Comparison of ENCODE assay signal across 24 cellular contexts in the genomic region with DNA sequence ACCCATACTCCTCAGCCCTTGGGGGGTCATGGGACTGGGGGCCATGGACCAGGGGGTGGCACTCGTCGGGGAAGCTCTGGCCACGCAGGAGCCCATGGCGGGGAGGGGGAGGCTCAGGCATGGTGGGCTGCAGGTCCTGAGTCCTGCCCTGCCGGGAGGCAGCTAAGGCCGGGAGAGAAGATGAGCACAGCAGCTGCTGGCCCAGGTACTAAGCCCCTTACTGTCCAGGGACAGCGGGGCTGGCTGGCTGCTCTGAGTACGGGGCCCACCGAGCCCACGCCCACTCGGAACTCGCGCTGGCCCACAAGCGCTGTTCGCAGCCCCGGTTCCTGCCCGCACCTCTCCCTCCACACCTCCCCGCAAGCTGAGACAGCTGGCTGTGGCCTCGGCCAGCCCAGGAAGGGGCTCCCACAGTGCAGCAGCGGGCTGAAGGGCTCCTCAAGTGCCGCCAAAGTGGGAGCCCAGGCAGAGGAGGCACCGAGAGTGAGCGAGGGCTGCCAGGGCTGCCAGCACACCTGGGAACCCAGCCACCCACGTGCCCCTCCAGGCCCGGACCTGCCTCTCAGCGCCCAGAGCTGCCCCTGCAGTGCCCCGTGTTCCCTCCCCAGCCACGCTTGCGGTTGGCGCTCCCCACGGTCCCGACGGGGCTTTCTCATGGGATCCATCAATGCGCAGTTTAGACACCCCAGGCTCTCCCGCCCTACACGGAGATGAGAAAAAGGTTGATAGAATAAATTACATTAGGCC. TPM values are rescaled to one million over a fixed set of nuclear protein-coding genes. Genes with fewer than 3 reads are reported as not detected.
A peak's percentile ranks its signal among the peaks of the same experiment; 100 is the strongest.
DNase-seq lines count a peak whose midpoint lies in the region; ATAC-seq, FAIRE-seq and TF ChIP-seq lines count a peak whose summit lies in the region.
"Had no signal": no experiment of that assay in that cellular context is flagged by ENCODE, and none has a peak within 500 bp of the region (broad histone marks: within the 10 kb centered on the region; RNA-seq: fewer than 3 reads in every experiment).

No MANE protein-coding gene starts in this region.

- H2BK12ac ChIP-seq in H1 (ENCODE audit: low read depth, low read length) (no peak overlapping the region), neuronal stem cell (ENCODE audit: low read length) (no peak overlapping the region)

- H3K36me3 ChIP-seq in H1 (ENCODE audit: control insufficient read depth in 2 of 4, insufficient read depth in 4 of 4, low read length in 3 of 4), result no peaks in the 10 kb centered on the region
- H3K36me3 ChIP-seq in neuronal stem cell (replicated peaks in 1 of 2; ENCODE audit: control insufficient read depth in 2 of 2, insufficient read depth in 2 of 2, low read length in 2 of 2), result no peaks in the 10 kb centered on the region
- no peaks in the 10 kb centered on the region for H3K36me3 ChIP-seq in testis (ENCODE audit: low read depth, missing control alignments)
- H3K36me3 ChIP-seq: BE2C, BLaER1 had no signal

- H3K4me1 ChIP-seq in H1 (replicated peaks in 1 of 4; ENCODE audit: control insufficient read depth in 3 of 4, insufficient read depth in 4 of 4, low read length in 3 of 4) (no peaks in the 10 kb centered on the region; a peak in 1 of 7 replicates), neuronal stem cell (ENCODE audit: control insufficient read depth in 2 of 2, insufficient read depth in 1 of 2, low read depth in 1 of 2, low read length in 2 of 2) (no peaks in the 10 kb centered on the region), testis (peaks cover 7% of the 10 kb centered on the region)
- H3K4me1 ChIP-seq: BE2C, BLaER1 had no signal

- no peak overlapping the region for H2BK15ac ChIP-seq in H1 (ENCODE audit: low read length)
- no peak overlapping the region for H2BK15ac ChIP-seq in neuronal stem cell (ENCODE audit: low read length)

- CTCF ChIA-PET in H1 (lab: Charles Lee; ENCODE audit: partially characterized antibody), result interaction anchor here (0.8 to 8.6 kb wide), 4 partner anchors 10 to 390 kb away, joined by 3 to 72 read pairs (median 3); no protein-coding TSS in a partner anchor

- H3K23ac ChIP-seq in H1 (ENCODE audit: insufficient read length) (no peak overlapping the region), neuronal stem cell (ENCODE audit: low read depth, low read length, poor library complexity) (no peak overlapping the region)

- peaks cover 3% of the 10 kb centered on the region for H3K36me3 Mint-ChIP-seq in activated T-helper 1 cell treated with anti-CD3 and anti-CD28 coated beads, Interleukin-12 subunit alpha, Interleukin-12 subunit beta, Interleukin-2, Interleukin-4 antibody, amounts not matched to agents 30 ng/mL and 10 ng/mL and 1 ng/mL, durations not matched to agents 14 hours and 24 hours and 36 hours (ENCODE audit: low read depth)
- H3K36me3 Mint-ChIP-seq: CD14-positive monocyte; CD4-positive, alpha-beta memory T cell; CD4-positive, CD25-positive, alpha-beta regulatory T cell; CD8-positive, alpha-beta memory T cell had no signal

- no peak overlapping the region for H2BK20ac ChIP-seq in H1 (ENCODE audit: low read length)

- TF ChIP-seq EP300 in H1 (IDR thresholded peaks at IDR 0.05; ENCODE audit: borderline replicate concordance in 1 of 2, low read depth in 2 of 2, low read length in 2 of 2), result no peak

- H3K56ac ChIP-seq in H1 (replicated peaks; ENCODE audit: insufficient read length, low read depth, low read length), result no peak overlapping the region

- intact Hi-C loops in testis (cut with DNase I; ENCODE audit: low total_unique reads), result no loop called here
- intact Hi-C loops in activated T-helper 1 cell treated with anti-CD3 and anti-CD28 coated beads, Interleukin-12 subunit alpha, Interleukin-12 subunit beta, Interleukin-2, Interleukin-4 antibody, amounts not matched to agents 30 ng/mL and 10 ng/mL and 1 ng/mL, durations not matched to agents 14 hours and 24 hours and 36 hours (cut with micrococcal nuclease), result no loop called here

- H3K14ac ChIP-seq in H1 (ENCODE audit: insufficient read length), result no peak overlapping the region
- no peak overlapping the region for H3K14ac ChIP-seq in neuronal stem cell (ENCODE audit: low read length)

- no peak overlapping the region for H4K91ac ChIP-seq in H1 (replicated peaks; ENCODE audit: insufficient read length, low read length)
- H4K91ac ChIP-seq in neuronal stem cell (ENCODE audit: low read depth, low read length, poor library complexity), result no peak overlapping the region

- H3K9ac ChIP-seq in H1 (replicated peaks in 1 of 4; ENCODE audit: extremely low read depth in 1 of 4, low read depth in 3 of 4, low read length in 3 of 4) (no peak overlapping the region), neuronal stem cell (ENCODE audit: low read depth, low read length, poor library complexity) (no peak overlapping the region)
- H3K9ac ChIP-seq: BLaER1 had no signal

- POLR2A ChIA-PET in H1 (lab: Charles Lee; ENCODE audit: partially characterized antibody), result no interaction called here

- no peak for TF ChIP-seq CTCF in H1 (IDR thresholded peaks at IDR 0.05; ENCODE audit: control extremely low read depth in 1 of 3, insufficient read depth in 1 of 3, low read depth in 1 of 3, low read length in 3 of 3)
- TF ChIP-seq CTCF in testis (IDR thresholded peaks at IDR 0.05), result no peak

- no peaks in the 10 kb centered on the region for H4K20me1 ChIP-seq in H1 (replicated peaks in 1 of 2; ENCODE audit: control insufficient read depth in 1 of 2, insufficient read depth in 2 of 2, low read length in 2 of 2)
- H4K20me1 ChIP-seq: BLaER1 had no signal

- peak overlapping the region; percentile 25; the same call in 1 of the 2 replicates for H4K8ac ChIP-seq in H1 (ENCODE audit: extremely low read depth, insufficient read depth, low read length)
- no peak overlapping the region for H4K8ac ChIP-seq in neuronal stem cell (ENCODE audit: low read depth, low read length)

- peaks cover 9% of the 10 kb centered on the region for H3K4me1 Mint-ChIP-seq in activated T-helper 1 cell treated with anti-CD3 and anti-CD28 coated beads, Interleukin-12 subunit alpha, Interleukin-12 subunit beta, Interleukin-2, Interleukin-4 antibody, amounts not matched to agents 30 ng/mL and 10 ng/mL and 1 ng/mL, durations not matched to agents 14 hours and 24 hours and 36 hours (ENCODE audit: low read depth)

- no peak for FAIRE-seq in H1 (lab: Jason Lieb, UNC)
- FAIRE-seq: A204.1, GM12878, GM12892, GM18507 had no signal

- no peak overlapping the region for H2AFZ ChIP-seq in H1 (ENCODE audit: low read length)
- H2AFZ ChIP-seq in neuronal stem cell (ENCODE audit: low read length), result no peak overlapping the region

- DNase-seq in H1 (ENCODE audit: low read depth in 1 of 2, low spot score in 2 of 2) (no peak), neuronal stem cell (ENCODE audit: low spot score) (no peak), testis (peak; percentile 9), T-helper 1 cell (no peak)
- DNase-seq in activated T-helper 1 cell treated with anti-CD3 and anti-CD28 coated beads, Interleukin-12 subunit alpha, Interleukin-12 subunit beta, Interleukin-2, Interleukin-4 antibody, amounts not matched to agents 30 ng/mL and 10 ng/mL and 1 ng/mL, durations not matched to agents 14 hours and 24 hours and 36 hours (ENCODE audit: low spot score), result no peak
- DNase-seq: 8988T; BE2C; C1 segment of cervical spinal cord; CD4-positive, CD25-positive, alpha-beta regulatory T cell; COR-L47; DMS 273 treated with DMSO at 0.1 percent for 48 hours; DMS153; DMS79; DND-41; GDM1 had no signal

- no peak for TF ChIP-seq RAD21 in H1 (IDR thresholded peaks at IDR 0.05 in 1 of 2, conservative IDR thresholded peaks at IDR 0.05 in 1 of 2; ENCODE audit: low read depth in 2 of 2, low read length in 2 of 2)

- H3K27me3 ChIP-seq in H1 (replicated peaks in 1 of 4; ENCODE audit: control insufficient read depth in 3 of 4, extremely low read depth in 1 of 4, insufficient read depth in 3 of 4, low read length in 3 of 4) (no peaks in the 10 kb centered on the region), neuronal stem cell (ENCODE audit: control insufficient read depth in 3 of 3, insufficient read depth in 3 of 3, low read depth in 1 of 3, low read length in 3 of 3) (no peaks in the 10 kb centered on the region), testis (no peaks in the 10 kb centered on the region)
- H3K27me3 ChIP-seq: BE2C had no signal

- H3K4me2 ChIP-seq in H1 (ENCODE audit: insufficient read depth in 1 of 2, low read depth in 2 of 2, low read length in 2 of 2) (no peak overlapping the region), neuronal stem cell (ENCODE audit: insufficient read depth, low read length, poor library complexity, severe bottlenecking) (no peak overlapping the region)
- H3K4me2 ChIP-seq: BLaER1 had no signal

- H3K27me3 Mint-ChIP-seq in activated T-helper 1 cell treated with anti-CD3 and anti-CD28 coated beads, Interleukin-12 subunit alpha, Interleukin-12 subunit beta, Interleukin-2, Interleukin-4 antibody, amounts not matched to agents 30 ng/mL and 10 ng/mL and 1 ng/mL, durations not matched to agents 14 hours and 24 hours and 36 hours (ENCODE audit: insufficient read depth), result peaks cover 12% of the 10 kb centered on the region

- no peak overlapping the region for H3K18ac ChIP-seq in H1 (ENCODE audit: extremely low read depth, low read length)
- peak overlapping the region; percentile 54 for H3K18ac ChIP-seq in neuronal stem cell (ENCODE audit: low read length)

- no peak for ATAC-seq in HG02623 (IDR thresholded peaks at IDR 0.05; ENCODE audit: unreplicated experiment)
- ATAC-seq: GM12878 had no signal

- no peak overlapping the region for H2BK120ac ChIP-seq in H1 (replicated peaks; ENCODE audit: low read depth, low read length)
- no peak overlapping the region for H2BK120ac ChIP-seq in neuronal stem cell (ENCODE audit: low read depth, low read length)

- no peaks in the 10 kb centered on the region for H3K23me2 ChIP-seq in H1 (ENCODE audit: low read depth, low read length)

- H2AK5ac ChIP-seq in H1 (ENCODE audit: low read depth, low read length) (no peak overlapping the region), neuronal stem cell (ENCODE audit: low read depth, low read length) (no peak overlapping the region)

- peaks cover 14% of the 10 kb centered on the region for H3K9me3 Mint-ChIP-seq in activated T-helper 1 cell treated with anti-CD3 and anti-CD28 coated beads, Interleukin-12 subunit alpha, Interleukin-12 subunit beta, Interleukin-2, Interleukin-4 antibody, amounts not matched to agents 30 ng/mL and 10 ng/mL and 1 ng/mL, durations not matched to agents 14 hours and 24 hours and 36 hours

- H3K4me3 ChIP-seq in H1 (ENCODE audit: extremely low read depth in 1 of 4, insufficient read depth in 2 of 4, low read depth in 3 of 4, low read length in 4 of 4) (no peak overlapping the region), neuronal stem cell (ENCODE audit: low read length in 2 of 2) (peak overlapping the region in 1 of 2 donors; percentile 51), testis (peak overlapping the region in 1 of 2 donors; percentile 34)
- H3K4me3 ChIP-seq: BLaER1, GM12878 had no signal

- H3K27ac Mint-ChIP-seq in activated T-helper 1 cell treated with anti-CD3 and anti-CD28 coated beads, Interleukin-12 subunit alpha, Interleukin-12 subunit beta, Interleukin-2, Interleukin-4 antibody, amounts not matched to agents 30 ng/mL and 10 ng/mL and 1 ng/mL, durations not matched to agents 14 hours and 24 hours and 36 hours, result no peak overlapping the region
- H3K27ac Mint-ChIP-seq: CD14-positive monocyte; CD4-positive, CD25-positive, alpha-beta regulatory T cell had no signal

- 85% methylated on average over 21 of the region's 36 CpGs; no CpG with 5 or more reads in 1 of the 2 experiments for WGBS in H1 (ENCODE audit: extremely low coverage in 1 of 2, insufficient coverage in 1 of 2, insufficient read length in 1 of 2, insufficient replicate concordance in 2 of 2, low coverage in 1 of 2, low lambda C conversion rate in 2 of 2, missing lambda C conversion rate in 1 of 2), 2 experiments
- no CpG with 5 or more reads among the region's 36 CpGs for WGBS in neuronal stem cell (ENCODE audit: extremely low coverage in 2 of 2, insufficient read length in 2 of 2, insufficient replicate concordance in 1 of 2), 2 donors
- 75 to 79% methylated on average over 21 to 34 of the region's 36 CpGs for WGBS in testis, 2 donors

- no peak overlapping the region for H4K5ac ChIP-seq in H1 (ENCODE audit: insufficient read length, low read depth, low read length)

- no peak overlapping the region for H3K27ac ChIP-seq in H1 (ENCODE audit: low read depth, low read length)
- no peak overlapping the region for H3K27ac ChIP-seq in neuronal stem cell (replicated peaks; ENCODE audit: low read length)
- no peak overlapping the region for H3K27ac ChIP-seq in testis
- H3K27ac ChIP-seq: BLaER1 had no signal

- H3K4ac ChIP-seq in H1 (replicated peaks; ENCODE audit: insufficient read length, low read depth, low read length) (no peak overlapping the region), neuronal stem cell (ENCODE audit: low read length) (no peak overlapping the region)

- H3K9me3 ChIP-seq in H1 (ENCODE audit: insufficient read depth in 2 of 2, low read depth in 1 of 2, low read length in 1 of 2), result peaks cover 14 to 35% of the 10 kb centered on the region in 2 experiments
- peaks cover 5 to 10% of the 10 kb centered on the region in 2 donors for H3K9me3 ChIP-seq in neuronal stem cell (replicated peaks in 1 of 2; ENCODE audit: control insufficient read depth in 2 of 2, insufficient read depth in 1 of 2, low read depth in 1 of 2, low read length in 2 of 2)
- no peaks in the 10 kb centered on the region for H3K9me3 ChIP-seq in testis
- H3K9me3 ChIP-seq: BE2C had no signal

- no peak for TF ChIP-seq POLR2A in H1 (IDR thresholded peaks at IDR 0.05; ENCODE audit: control extremely low read depth in 1 of 2, low read depth in 2 of 2, low read length in 2 of 2)
- no peak for TF ChIP-seq POLR2A in testis (IDR thresholded peaks at IDR 0.05)

- H3K79me2 ChIP-seq in H1 (ENCODE audit: control insufficient read depth in 1 of 2, insufficient read depth in 2 of 2, low read length in 2 of 2), result no peaks in the 10 kb centered on the region

- H2BK5ac ChIP-seq in H1 (ENCODE audit: low read depth, low read length), result no peak overlapping the region
- H2BK5ac ChIP-seq in neuronal stem cell (ENCODE audit: low read length), result no peak overlapping the region

- no peak overlapping the region for H3K4me3 Mint-ChIP-seq in activated T-helper 1 cell treated with anti-CD3 and anti-CD28 coated beads, Interleukin-12 subunit alpha, Interleukin-12 subunit beta, Interleukin-2, Interleukin-4 antibody, amounts not matched to agents 30 ng/mL and 10 ng/mL and 1 ng/mL, durations not matched to agents 14 hours and 24 hours and 36 hours
- H3K4me3 Mint-ChIP-seq: CD14-positive monocyte had no signal

- H3K79me1 ChIP-seq in H1 (ENCODE audit: low read depth, low read length), result no peaks in the 10 kb centered on the region
- H3K79me1 ChIP-seq in neuronal stem cell (ENCODE audit: low read depth, low read length), result no peaks in the 10 kb centered on the region

RNA-seq across cellular contexts. Expression of a gene that starts 33.6 kb away (rescaled TPM):
- 14.2 and 14.5 TPM in 2 replicates for total RNA-seq in H1 (2021; fragmentation: NEBNext Ultra II Directional; extraction: Animal tissue kit (Norgen Biotek cat#: 25700))
- 6.7 and 8.3 TPM in 2 replicates for polyA plus RNA-seq in H1 (2011; rRNA removed)
- polyA plus RNA-seq in H1 (2011; cell fraction: cytosol; rRNA removed), result 7.4 TPM
- polyA plus RNA-seq in H1 (2011; cell fraction: nucleus; rRNA removed), result 34.9 TPM
- 4.6 to 5.7 TPM (median 5.3 TPM) in 4 replicates for polyA plus RNA-seq in H1 (2012, experiment 1 of 2)
- 0.30 TPM for polyA plus RNA-seq in H1 (2012, experiment 2 of 2)
- 7.3 TPM for polyA plus RNA-seq in H1 (2013, experiment 1 of 2)
- 7.3 TPM for polyA plus RNA-seq in H1 (2013, experiment 2 of 2)
- polyA minus RNA-seq in H1 (2011; rRNA and poly(A)+ RNA removed), result 27.2 and 45.7 TPM in 2 replicates
- polyA minus RNA-seq in H1 (2011; cell fraction: cytosol; rRNA and poly(A)+ RNA removed), result 10.1 TPM
- polyA minus RNA-seq in H1 (2011; cell fraction: nucleus; rRNA and poly(A)+ RNA removed), result 81.8 TPM
- polyA plus RNA-seq in neuronal stem cell (2013, experiment 1 of 2), result 7.8 TPM
- 7.6 TPM for polyA plus RNA-seq in neuronal stem cell (2013, experiment 2 of 2)
- 10 to 100 TPM; 53.9 to 58.2 TPM for total RNA-seq in testis
- polyA plus RNA-seq in testis (ENCODE audit: insufficient read depth, low read depth, low replicate concordance), result 19.5 TPM
- total RNA-seq in activated T-helper 1 cell treated with anti-CD3 and anti-CD28 coated beads, Interleukin-12 subunit alpha, Interleukin-12 subunit beta, Interleukin-2, Interleukin-4 antibody, amounts not matched to agents 30 ng/mL and 10 ng/mL and 1 ng/mL, durations not matched to agents 14 hours and 24 hours and 36 hours, result 18.0 and 21.5 TPM in 2 replicates
